In genomic region chr2:131331000-131331399, GRCh38 we compare ENCODE assay signal across 14 cellular contexts. TPM values are rescaled to one million over a fixed set of nuclear protein-coding genes. Genes with fewer than 3 reads are reported as not detected.
DNase-seq lines count a peak whose midpoint lies in the region; ATAC-seq, FAIRE-seq and TF ChIP-seq lines count a peak whose summit lies in the region.
"Not testable (repeated sequence)": the region's sequence is repeated elsewhere in the genome, so short reads cannot be mapped to it uniquely, and the experiment has no call there.
"Had no signal": no experiment of that assay in that cellular context is flagged by ENCODE, and none has a peak within 500 bp of the region (broad histone marks: within the 10 kb centered on the region; RNA-seq: fewer than 3 reads in every experiment).

No MANE protein-coding gene starts in this region.

- H3K36me3 ChIP-seq in PC-3 (ENCODE audit: low read depth, low read length); pancreas: not testable (repeated sequence)

- H3F3A ChIP-seq in PC-3 (ENCODE audit: low read length, unreplicated experiment), result not testable (repeated sequence)

- not testable (repeated sequence) for FAIRE-seq in pancreas (lab: Jason Lieb, UNC)

- H3K27me3 ChIP-seq in PC-3 (ENCODE audit: low read length), result peaks cover 22% of the 10 kb centered on the region
- peaks cover 20% of the 10 kb centered on the region for H3K27me3 ChIP-seq in foreskin keratinocyte
- H3K27me3 ChIP-seq in pancreas, result not testable (repeated sequence)

- not testable (repeated sequence) for H3K4me3 ChIP-seq in PC-3 (ENCODE audit: low read length); pancreas

- H3K27ac ChIP-seq in PC-3 (ENCODE audit: low read length); foreskin keratinocyte; pancreas: not testable (repeated sequence)

- ATAC-seq in PC-3 (peak; percentile 51; the same call in 1 of the 2 replicates), foreskin keratinocyte (peak; percentile 75), pancreas (peak; percentile 68 to 88 (median 82))
- ATAC-seq in activated T-cell treated with anti-CD3 and anti-CD28 coated beads, Interleukin-2, amount 50 U/mL, for 72 hours (replicated peaks in 1 of 2), result peak; percentile 44 to 50
- ATAC-seq in stimulated activated naive CD8-positive, alpha-beta T cell treated with anti-CD3 and anti-CD28 coated beads, Interleukin-15, Interleukin-2, amounts not matched to agents 100 U/mL and 50 U/mL, for 24 hours, result not testable (repeated sequence)

- not testable (repeated sequence) for H3K9me3 ChIP-seq in PC-3 (ENCODE audit: low read length); pancreas

- H3K36me3 Mint-ChIP-seq in activated T-cell treated with anti-CD3 and anti-CD28 coated beads, Interleukin-2, amount 50 U/mL, for 72 hours (ENCODE audit: insufficient read depth in 2 of 2), result not testable (repeated sequence)

- not testable (repeated sequence) for H4K20me1 ChIP-seq in PC-3 (ENCODE audit: low read length)

- not testable (repeated sequence) for H3K27ac Mint-ChIP-seq in activated T-cell treated with anti-CD3 and anti-CD28 coated beads, Interleukin-2, amount 50 U/mL, for 72 hours

- not testable (repeated sequence) for TF ChIP-seq CTCF in PC-3 (conservative IDR thresholded peaks at IDR 0.05; ENCODE audit: low read depth, low read length); foreskin keratinocyte (conservative IDR thresholded peaks at IDR 0.05); pancreas (IDR thresholded peaks at IDR 0.05)

- not testable (repeated sequence) for BruUV-seq in PC-3 (replicated peaks; lab: Mats Ljungman, UMichigan)

- CTCF ChIA-PET in PC-3 (lab: Charles Lee), result not testable (repeated sequence)

- H2AFZ ChIP-seq in PC-3 (ENCODE audit: low read length), result not testable (repeated sequence)

- H3K9ac ChIP-seq in PC-3 (ENCODE audit: low read length), result not testable (repeated sequence)

- H3K79me2 ChIP-seq in PC-3 (ENCODE audit: low read length), result not testable (repeated sequence)

- not testable (repeated sequence) for H3K9me3 Mint-ChIP-seq in activated T-cell treated with anti-CD3 and anti-CD28 coated beads, Interleukin-2, amount 50 U/mL, for 72 hours

- POLR2A ChIA-PET in PC-3 (lab: Charles Lee; ENCODE audit: unreplicated experiment), result not testable (repeated sequence)

- intact Hi-C loops in PC-3 (cut with micrococcal nuclease), result not testable (repeated sequence)
- intact Hi-C loops in pancreas (cut with DNase I), result loop anchor here in 1 of 3 donors (10.0 kb wide), 1 partner anchor 176 kb away; no protein-coding TSS in a partner anchor

- 3 to 7% methylated on average over 23 to 36 of the region's 43 CpGs for WGBS in pancreas, 2 donors

- not testable (repeated sequence) for H3K4me3 Mint-ChIP-seq in activated T-cell treated with anti-CD3 and anti-CD28 coated beads, Interleukin-2, amount 50 U/mL, for 72 hours

- not testable (repeated sequence) for H3K4me1 Mint-ChIP-seq in activated T-cell treated with anti-CD3 and anti-CD28 coated beads, Interleukin-2, amount 50 U/mL, for 72 hours (ENCODE audit: low read depth)

- H3K27me3 Mint-ChIP-seq in activated T-cell treated with anti-CD3 and anti-CD28 coated beads, Interleukin-2, amount 50 U/mL, for 72 hours (ENCODE audit: low read depth), result peaks cover 47% of the 10 kb centered on the region

- H3K9me2 ChIP-seq in PC-3 (replicated peaks; ENCODE audit: low read length), result not testable (repeated sequence)

- DNase-seq in DMS53 treated with DMSO at 0.1 percent for 48 hours (lab: John Stamatoyannopoulos, UW; ENCODE audit: unreplicated experiment) (peak; percentile 0), NCI-H1105 treated with DMSO at 0.1 percent for 48 hours (lab: John Stamatoyannopoulos, UW) (peak; percentile 45), PC-3 (peak; percentile 23), iPS-NIHi11 (ENCODE audit: low spot score) (peak; percentile 16), pancreas (peak; percentile 21 to 75 (median 30))
- DNase-seq in activated T-cell treated with anti-CD3 and anti-CD28 coated beads, Interleukin-2, amount 50 U/mL, for 72 hours, result peak; percentile 5 to 9
- not testable (repeated sequence) for DNase-seq in foreskin keratinocyte
- DNase-seq in stimulated activated naive CD8-positive, alpha-beta T cell treated with anti-CD3 and anti-CD28 coated beads, Interleukin-15, Interleukin-2, amounts not matched to agents 100 U/mL and 50 U/mL, for 24 hours, result peak; percentile 9

- H3K4me1 ChIP-seq in PC-3 (ENCODE audit: insufficient read depth, low read length); foreskin keratinocyte; pancreas: not testable (repeated sequence)

- not testable (repeated sequence) for H3K4me2 ChIP-seq in PC-3 (ENCODE audit: low read length)

RNA-seq across cellular contexts. Expression of gene RAB6D, which starts 33.0 kb away (rescaled TPM):
- not detected in 2 replicates for total RNA-seq in PC-3 (2014; rRNA removed)
- under 1 TPM in 1 of 2 donors, not detected in 1; 0.09 TPM for total RNA-seq in activated T-cell treated with anti-CD3 and anti-CD28 coated beads, Interleukin-2, amount 50 U/mL, for 72 hours
- total RNA-seq in foreskin keratinocyte, result 0.07 TPM in 2 replicates
- 0.03 TPM in 1 of 2 replicates, not detected in the other for polyA plus RNA-seq in foreskin keratinocyte
- under 1 TPM in 1 of 6 donors, not detected in 5; 0.08 TPM for total RNA-seq in pancreas
- polyA plus RNA-seq in pancreas, result under 1 TPM in 1 of 2 donors, not detected in 1; 0.14 TPM
- total RNA-seq: A673; activated CD8-positive, alpha-beta memory T cell treated with anti-CD3 and anti-CD28 coated beads for 36 hours; activated T-helper 17 cell treated with anti-CD3 and anti-CD28 coated beads, Interleukin-2, amount 50 U/mL, for 72 hours; naive thymus-derived CD8-positive, alpha-beta T cell; skeletal muscle tissue; subcutaneous adipose tissue had no signal
- polyA plus RNA-seq: naive thymus-derived CD8-positive, alpha-beta T cell had no signal
